ENCODE assay signal across 13 cellular contexts in genomic region chr20:17667445-17667844, GRCh38. TPM values are rescaled to one million over a fixed set of nuclear protein-coding genes. Genes with fewer than 3 reads are reported as not detected.
"Had no signal": no experiment of that assay in that cellular context is flagged by ENCODE, and none has a peak within 500 bp of the region (broad histone marks: within the 10 kb centered on the region; RNA-seq: fewer than 3 reads in every experiment).

No MANE protein-coding gene starts in this region.

- DNase-seq: activated B cell treated with CpG ODN at 0.5 μM for 24 hours; activated CD4-positive, alpha-beta T cell treated with anti-CD3 and anti-CD28 coated beads for 48 hours; activated CD8-positive, alpha-beta T cell treated with anti-CD3 and anti-CD28 coated beads for 36 hours; activated naive CD8-positive, alpha-beta T cell treated with anti-CD3 and anti-CD28 coated beads, Interleukin-2, amount 10 ng/mL, durations not matched to agents 7 days and 5 days; activated T-cell treated with anti-CD3 and anti-CD28 coated beads, Interleukin-2, amount 50 U/mL, for 4 hours; anterior cingulate cortex; midbrain had no signal

- H3K27ac Mint-ChIP-seq: activated B cell treated with CpG ODN at 0.5 μM for 24 hours had no signal

- H3K4me3 Mint-ChIP-seq: activated B cell treated with CpG ODN at 0.5 μM for 24 hours; activated CD8-positive, alpha-beta T cell treated with anti-CD3 and anti-CD28 coated beads for 36 hours; activated naive CD8-positive, alpha-beta T cell treated with anti-CD3 and anti-CD28 coated beads, Interleukin-2, amount 10 ng/mL, durations not matched to agents 7 days and 5 days; activated T-cell treated with anti-CD3 and anti-CD28 coated beads, Interleukin-2, amount 50 U/mL, for 4 hours; stimulated activated effector memory CD8-positive, alpha-beta T cell treated with anti-CD3 and anti-CD28 coated beads, Interleukin-12 subunit alpha, Interleukin-12 subunit beta, amount 100 ng/mL, for 72 hours had no signal

- H3K27me3 Mint-ChIP-seq: activated B cell treated with CpG ODN at 0.5 μM for 24 hours; activated CD8-positive, alpha-beta T cell treated with anti-CD3 and anti-CD28 coated beads for 36 hours; activated naive CD8-positive, alpha-beta T cell treated with anti-CD3 and anti-CD28 coated beads, Interleukin-2, amount 10 ng/mL, durations not matched to agents 7 days and 5 days had no signal

- H3K4me3 ChIP-seq: lung had no signal

- ATAC-seq: activated CD8-positive, alpha-beta T cell treated with anti-CD3 and anti-CD28 coated beads for 36 hours; activated T-cell treated with anti-CD3 and anti-CD28 coated beads, Interleukin-2, amount 50 U/mL, for 4 hours; stimulated activated effector memory CD8-positive, alpha-beta T cell treated with anti-CD3 and anti-CD28 coated beads, Interleukin-12 subunit alpha, Interleukin-12 subunit beta, amount 100 ng/mL, for 72 hours had no signal

- H3K9me3 Mint-ChIP-seq: activated B cell treated with CpG ODN at 0.5 μM for 24 hours; activated CD8-positive, alpha-beta T cell treated with anti-CD3 and anti-CD28 coated beads for 36 hours; activated naive CD8-positive, alpha-beta T cell treated with anti-CD3 and anti-CD28 coated beads, Interleukin-2, amount 10 ng/mL, durations not matched to agents 7 days and 5 days; activated T-cell treated with anti-CD3 and anti-CD28 coated beads, Interleukin-2, amount 50 U/mL, for 4 hours; stimulated activated effector memory CD8-positive, alpha-beta T cell treated with anti-CD3 and anti-CD28 coated beads, Interleukin-12 subunit alpha, Interleukin-12 subunit beta, amount 100 ng/mL, for 72 hours had no signal

RNA-seq across cellular contexts. Expression of gene BANF2, which starts 32.3 kb away (rescaled TPM):
- total RNA-seq: activated B cell treated with CpG ODN at 0.5 μM for 24 hours; activated CD8-positive, alpha-beta T cell treated with anti-CD3 and anti-CD28 coated beads for 36 hours; activated naive CD8-positive, alpha-beta T cell treated with anti-CD3 and anti-CD28 coated beads, Interleukin-2, amount 10 ng/mL, durations not matched to agents 7 days and 5 days; activated T-cell treated with anti-CD3 and anti-CD28 coated beads, Interleukin-2, amount 50 U/mL, for 4 hours; lung; myocyte; renal cortical epithelial cell; T-helper 2 cell treated with Interferon-gamma antibody and Interleukin-4, amounts not matched to agents 100 ng/mL and 5 ng/mL, for 36 hours had no signal
- polyA plus RNA-seq: esophagus, lung had no signal
